8 cellular contexts compared by ENCODE assay signal in the genomic region with DNA sequence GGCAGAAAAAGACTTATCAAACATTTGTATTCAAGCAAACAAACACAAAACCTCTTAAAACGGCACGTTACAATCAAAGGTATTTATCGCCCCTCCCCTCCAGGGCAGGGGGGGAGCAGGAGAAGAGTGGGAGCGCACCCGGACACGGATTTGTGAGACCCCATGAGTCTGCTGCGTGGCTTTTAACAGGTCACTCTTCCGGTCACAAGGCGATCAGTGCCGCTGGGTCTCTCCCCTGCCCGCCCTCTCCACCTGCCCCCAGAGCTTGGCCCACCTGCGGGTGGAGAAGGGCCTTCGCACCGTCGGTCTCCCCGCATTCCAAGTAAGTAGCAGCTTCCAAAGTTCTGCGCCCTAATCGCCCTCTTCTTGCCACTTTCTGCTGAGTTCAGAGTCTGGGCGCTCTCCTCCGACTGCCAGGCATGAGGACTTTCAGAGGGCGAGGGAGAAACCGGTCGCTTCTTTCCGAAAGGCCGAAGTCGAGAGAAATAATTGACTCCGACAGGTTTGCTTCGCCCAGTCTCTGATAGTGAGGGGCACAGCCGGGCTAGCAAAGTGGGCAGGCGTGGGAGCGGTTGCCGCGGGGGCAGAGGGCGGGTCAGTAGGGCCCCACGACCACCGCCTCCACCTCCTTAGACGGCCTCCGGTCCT. TPM values are rescaled to one million over a fixed set of nuclear protein-coding genes. Genes with fewer than 3 reads are reported as not detected.
DNase-seq lines count a peak whose midpoint lies in the region; ATAC-seq and TF ChIP-seq lines count a peak whose summit lies in the region.

No MANE protein-coding gene starts in this region.

- H3K4me2 ChIP-seq in PC-3 (ENCODE audit: low read length): peak overlapping the region; percentile 84

- H3K9ac ChIP-seq in PC-3 (ENCODE audit: low read length): no peak overlapping the region

- no peaks in the 10 kb centered on the region for H3F3A ChIP-seq in PC-3 (ENCODE audit: low read length, unreplicated experiment)

- H3K27me3 ChIP-seq in PC-3 (ENCODE audit: low read length) (peaks cover 32% of the 10 kb centered on the region), esophagus muscularis mucosa (peaks cover 0 to 16% (median 0%) of the 10 kb centered on the region in 4 donors), psoas muscle (ENCODE audit: insufficient read depth in 3 of 3, low read length in 2 of 3) (peaks cover 6 to 63% (median 17%) of the 10 kb centered on the region in 3 donors)

- no TSS peak for BruUV-seq in PC-3 (replicated peaks; lab: Mats Ljungman, UMichigan)

- H2AFZ ChIP-seq in PC-3 (ENCODE audit: low read length): peak overlapping the region; percentile 67

- no peaks in the 10 kb centered on the region for H3K79me2 ChIP-seq in PC-3 (ENCODE audit: low read length)

- no peaks in the 10 kb centered on the region for H3K9me3 ChIP-seq in PC-3 (ENCODE audit: low read length)
- H3K9me3 ChIP-seq in esophagus muscularis mucosa: no peaks in the 10 kb centered on the region
- no peaks in the 10 kb centered on the region for H3K9me3 ChIP-seq in psoas muscle

- peaks cover 11% of the 10 kb centered on the region for H3K4me1 ChIP-seq in PC-3 (ENCODE audit: insufficient read depth, low read length)
- H3K4me1 ChIP-seq in esophagus muscularis mucosa: peaks cover 28 to 48% (median 36%) of the 10 kb centered on the region in 4 donors
- peaks cover 6% of the 10 kb centered on the region for H3K4me1 ChIP-seq in psoas muscle

- no peaks in the 10 kb centered on the region for H3K9me2 ChIP-seq in PC-3 (replicated peaks; ENCODE audit: low read length)

- intact Hi-C loops in PC-3 (cut with micrococcal nuclease): loop anchor here (2.0 to 5.0 kb wide), 2 partner anchors 315 to 737 kb away; no protein-coding TSS in a partner anchor
- intact Hi-C loops in esophagus muscularis mucosa (cut with DNase I): loop anchor here (2.0 to 10.0 kb wide), 4 partner anchors 315 to 723 kb away; no protein-coding TSS in a partner anchor
- intact Hi-C loops in psoas muscle (cut with DNase I): loop anchor here in 1 of 2 donors (5.0 kb wide), 1 partner anchor 615 kb away; no protein-coding TSS in a partner anchor

- peak; percentile 17 for DNase-seq in GM10248 (ENCODE audit: extremely low spot score)
- no peak for DNase-seq in PC-3
- no peak for DNase-seq in esophagus muscularis mucosa (ENCODE audit: extremely low spot score)
- DNase-seq in psoas muscle: no peak
- DNase-seq in HCEC 1CT: no peak
- DNase-seq in NCI-H187 (lab: John Stamatoyannopoulos, UW): no peak

- POLR2A ChIA-PET in GM10248 (lab: Yijun Ruan, JAX) (no interaction called here), PC-3 (lab: Charles Lee; ENCODE audit: unreplicated experiment) (no interaction called here)

- no peak for TF ChIP-seq EP300 in esophagus muscularis mucosa (IDR thresholded peaks at IDR 0.05)

- TF ChIP-seq CTCF in GM10248 (IDR thresholded peaks at IDR 0.05; ENCODE audit: control extremely low read depth, extremely low read depth, low read depth, missing control alignments) (no peak), PC-3 (conservative IDR thresholded peaks at IDR 0.05; ENCODE audit: low read depth, low read length) (no peak), esophagus muscularis mucosa (IDR thresholded peaks at IDR 0.05) (no peak), psoas muscle (IDR thresholded peaks at IDR 0.05) (no peak)

- H3K36me3 ChIP-seq in PC-3 (ENCODE audit: low read depth, low read length): no peaks in the 10 kb centered on the region
- H3K36me3 ChIP-seq in esophagus muscularis mucosa: no peaks in the 10 kb centered on the region
- no peaks in the 10 kb centered on the region for H3K36me3 ChIP-seq in psoas muscle (ENCODE audit: insufficient read depth in 1 of 2, low read depth in 1 of 2)

- H4K20me1 ChIP-seq in PC-3 (ENCODE audit: low read length): no peaks in the 10 kb centered on the region

- CTCF ChIA-PET in GM10248 (lab: Yijun Ruan, JAX): interaction anchor here (1.1 to 1.9 kb wide), 4 partner anchors 8 to 552 kb away, joined by 3 to 12 read pairs (median 5); no protein-coding TSS in a partner anchor
- CTCF ChIA-PET in PC-3 (lab: Charles Lee): no interaction called here

- H3K4me3 ChIP-seq in PC-3 (ENCODE audit: low read length) (peak overlapping the region; percentile 65; the same call in 1 of the 2 replicates), esophagus muscularis mucosa (peak overlapping the region; percentile 60 to 76 (median 62)), psoas muscle (peak overlapping the region; percentile 66)

- TF ChIP-seq POLR2A in esophagus muscularis mucosa (IDR thresholded peaks at IDR 0.05; ENCODE audit: low read depth): no peak

- no peak overlapping the region for H3K27ac ChIP-seq in PC-3 (ENCODE audit: low read length)
- H3K27ac ChIP-seq in esophagus muscularis mucosa (replicated peaks in 1 of 4): peak overlapping the region; percentile 65 to 80 (median 76)
- no peak overlapping the region for H3K27ac ChIP-seq in psoas muscle

- WGBS in esophagus muscularis mucosa: 3% methylated on average over 23 of the region's 38 CpGs
- 2% methylated on average over 33 to 38 of the region's 38 CpGs for WGBS in psoas muscle, 3 donors

- ATAC-seq in PC-3: no peak
- peak in 1 of 4 donors; percentile 22 for ATAC-seq in psoas muscle
- ATAC-seq in GM18498 (IDR thresholded peaks at IDR 0.05; ENCODE audit: unreplicated experiment): no peak
- ATAC-seq in GM21737 (IDR thresholded peaks at IDR 0.05; ENCODE audit: unreplicated experiment): no peak

RNA-seq across cellular contexts. Expression of a gene that starts 0.8 kb away (rescaled TPM):
- total RNA-seq in PC-3 (2014; rRNA removed) (1.4 and 2.6 TPM in 2 replicates), esophagus muscularis mucosa (10 to 100 TPM in 1 of 4 donors, 1 to 10 TPM in 3; 3.3 to 12.1 (median 7.2) TPM), psoas muscle (not detected)
- polyA plus RNA-seq in psoas muscle: not detected

Comparison
In these comparisons a context has a peak if more than half of its experiments do, and no peak if none do; other contexts are left out.
1. H3K27ac ChIP-seq: peak in esophagus muscularis mucosa (4 of 4); none in PC-3 (single experiment) and psoas muscle (single experiment).
2. Peak in every context shown above with its lines, with median percentiles within 50 percentile points of each other: H3K4me3 ChIP-seq.